26 cellular contexts compared by ENCODE assay signal in genomic region chr10:128116187-128116586, GRCh38.
"Had no signal": no experiment of that assay in that cellular context is flagged by ENCODE, and none has a peak within 500 bp of the region (broad histone marks: within the 10 kb centered on the region; RNA-seq: fewer than 3 reads in every experiment).

No MANE protein-coding gene starts in this region.

- H3K27me3 ChIP-seq: left lung, ovary, right lobe of liver, tibial nerve, uterus had no signal

- ATAC-seq: left colon; left lung; lower lobe of right lung; natural killer cell; right lobe of liver; stimulated activated memory B cell treated with anti-CD40 and anti-IgM and Interleukin-4, amounts not matched to agents 10 μg/mL and 1 μg/mL and 100 μg/mL, for 72 hours; stimulated activated naive CD8-positive, alpha-beta T cell treated with anti-CD3 and anti-CD28 coated beads, Interleukin-15, amount 100 ng/mL, for 72 hours had no signal

- H3K4me3 Mint-ChIP-seq: immature natural killer cell; mesothelial cell of epicardium; natural killer cell; nephron progenitor cell; stimulated activated memory B cell treated with anti-CD40 and anti-IgM and Interleukin-4, amounts not matched to agents 10 μg/mL and 1 μg/mL and 100 μg/mL, for 72 hours; stimulated activated naive CD8-positive, alpha-beta T cell treated with anti-CD3 and anti-CD28 coated beads, Interleukin-15, amount 100 ng/mL, for 72 hours; type B pancreatic cell had no signal

- H3K27ac ChIP-seq: left lung, lower lobe of right lung, ovary, right atrium auricular region, right lobe of liver, tibial nerve, uterus had no signal

- H3K27ac Mint-ChIP-seq: immature natural killer cell; mesothelial cell of epicardium; natural killer cell; nephron progenitor cell; progenitor cell of endocrine pancreas; stimulated activated memory B cell treated with anti-CD40 and anti-IgM and Interleukin-4, amounts not matched to agents 10 μg/mL and 1 μg/mL and 100 μg/mL, for 72 hours; stimulated activated naive CD8-positive, alpha-beta T cell treated with anti-CD3 and anti-CD28 coated beads, Interleukin-15, amount 100 ng/mL, for 72 hours; type B pancreatic cell had no signal

- H3K4me1 Mint-ChIP-seq: immature natural killer cell; mesothelial cell of epicardium; naive B cell; natural killer cell; nephron progenitor cell; stimulated activated memory B cell treated with anti-CD40 and anti-IgM and Interleukin-4, amounts not matched to agents 10 μg/mL and 1 μg/mL and 100 μg/mL, for 72 hours had no signal

- H3K27me3 Mint-ChIP-seq: naive B cell; progenitor cell of endocrine pancreas; stimulated activated memory B cell treated with anti-CD40 and anti-IgM and Interleukin-4, amounts not matched to agents 10 μg/mL and 1 μg/mL and 100 μg/mL, for 72 hours; stimulated activated naive CD8-positive, alpha-beta T cell treated with anti-CD3 and anti-CD28 coated beads, Interleukin-15, amount 100 ng/mL, for 72 hours; type B pancreatic cell had no signal

- H3K9me3 ChIP-seq: left lung, lower lobe of right lung, ovary, right atrium auricular region, right lobe of liver, tibial nerve, uterus had no signal

- H3K9me3 Mint-ChIP-seq: immature natural killer cell; mesothelial cell of epicardium; naive B cell; natural killer cell; nephron progenitor cell; stimulated activated memory B cell treated with anti-CD40 and anti-IgM and Interleukin-4, amounts not matched to agents 10 μg/mL and 1 μg/mL and 100 μg/mL, for 72 hours; stimulated activated naive CD8-positive, alpha-beta T cell treated with anti-CD3 and anti-CD28 coated beads, Interleukin-15, amount 100 ng/mL, for 72 hours; type B pancreatic cell had no signal

- H3K4me1 ChIP-seq: left lung, lower lobe of right lung, right atrium auricular region, right lobe of liver, tibial nerve, uterus had no signal

- H3K4me3 ChIP-seq: left lung, lower lobe of right lung, ovary, right atrium auricular region, right lobe of liver, smooth muscle cell, tibial nerve, uterus had no signal

- H3K36me3 Mint-ChIP-seq: immature natural killer cell; naive B cell; natural killer cell; stimulated activated memory B cell treated with anti-CD40 and anti-IgM and Interleukin-4, amounts not matched to agents 10 μg/mL and 1 μg/mL and 100 μg/mL, for 72 hours had no signal

- H3K36me3 ChIP-seq: lower lobe of right lung, ovary, right atrium auricular region, right lobe of liver, tibial nerve, uterus had no signal

- DNase-seq: immature natural killer cell; kidney; left colon; left lung; lower lobe of right lung; mesendoderm; naive B cell; natural killer cell; nephron progenitor cell; ovary; right lobe of liver; stimulated activated CD4-positive, alpha-beta T cell treated with anti-CD3 and anti-CD28 coated beads, Interleukin-1b, Interleukin-23, amount 100 ng/mL, for 48 hours; stimulated activated CD4-positive, alpha-beta T cell treated with anti-CD3 and anti-CD28 coated beads, Interleukin-2, amount 100 ng/mL, for 48 hours; stimulated activated CD4-positive, alpha-beta T cell treated with anti-CD3 and anti-CD28 coated beads, Interleukin-4, amount 100 ng/mL, for 4 hours; stimulated activated CD8-positive, alpha-beta memory T cell treated with anti-CD3 and anti-CD28 coated beads, Interleukin-4, amount 100 ng/mL, for 48 hours; stimulated activated naive CD4-positive, alpha-beta T cell treated with Interleukin-2 at 50 U/mL for 16 hours; stimulated activated naive CD8-positive, alpha-beta T cell treated with anti-CD3 and anti-CD28 coated beads, Interleukin-15, amount 100 ng/mL, for 72 hours; substantia nigra; uterus had no signal

- H3K4me2 ChIP-seq: smooth muscle cell had no signal
